Comparison of ENCODE assay signal across 2 cellular contexts in genomic region chr12:8351073-8351472, GRCh38.
A peak's percentile ranks its signal among the peaks of the same experiment; 100 is the strongest.
DNase-seq lines count a peak whose midpoint lies in the region; TF ChIP-seq lines count a peak whose summit lies in the region.
"Not testable (repeated sequence)": the region's sequence is repeated elsewhere in the genome, so short reads cannot be mapped to it uniquely, and the experiment has no call there.

No MANE protein-coding gene starts in this region.

- POLR2A ChIA-PET in HEK293 (lab: Yijun Ruan, JAX) = not testable (repeated sequence)

- H2AFZ ChIP-seq in Karpas-422 (ENCODE audit: low read length) = not testable (repeated sequence)

- H3K9me2 ChIP-seq in Karpas-422 (replicated peaks; ENCODE audit: insufficient read depth, low read length) = not testable (repeated sequence)

- H3K9ac ChIP-seq in Karpas-422 (ENCODE audit: low read length) = not testable (repeated sequence)

- not testable (repeated sequence) for DNase-seq in Karpas-422

- H3K27me3 ChIP-seq in Karpas-422 (ENCODE audit: low read length) = not testable (repeated sequence)

- H3K36me3 ChIP-seq in HEK293 (ENCODE audit: control insufficient read depth in 2 of 2, insufficient read depth in 1 of 2, low read length in 2 of 2); Karpas-422 (ENCODE audit: insufficient read depth, low read length): not testable (repeated sequence)

- not testable (repeated sequence) for H4K20me1 ChIP-seq in Karpas-422 (ENCODE audit: insufficient read depth, low read depth, low read length)

- CTCF ChIA-PET in HEK293 (lab: Yijun Ruan, JAX) = not testable (repeated sequence)

- H3K27ac ChIP-seq in HEK293 (ENCODE audit: extremely low read depth, low read depth, low read length) = not testable (repeated sequence)
- H3K27ac ChIP-seq in Karpas-422 (ENCODE audit: low read length) = peak overlapping the region; percentile 81

- not testable (repeated sequence) for H3K79me2 ChIP-seq in Karpas-422 (ENCODE audit: low read length)

- H3K4me3 ChIP-seq in HEK293 (ENCODE audit: low read depth, low read length); Karpas-422 (ENCODE audit: low read length): not testable (repeated sequence)

- not testable (repeated sequence) for H3K9me3 ChIP-seq in HEK293 (ENCODE audit: control insufficient read depth, insufficient read depth, low read depth, low read length); Karpas-422 (ENCODE audit: low read length)

- not testable (repeated sequence) for H3K4me1 ChIP-seq in HEK293 (ENCODE audit: control insufficient read depth, insufficient read depth, low read length)
- H3K4me1 ChIP-seq in Karpas-422 (ENCODE audit: low read length) = peaks cover 40% of the 10 kb centered on the region

- not testable (repeated sequence) for TF ChIP-seq CTCF in HEK293 (tag by site-specific recombination; IDR thresholded peaks at IDR 0.05)

- H3K4me2 ChIP-seq in Karpas-422 (ENCODE audit: low read depth, low read length, poor library complexity, severe bottlenecking) = peak overlapping the region; percentile 25

TF ChIP-seq in HEK293, 187 proteins besides CTCF, POLR2A, EP300 and RAD21:
- TF ChIP-seq BCL6B (tag by site-specific recombination; IDR thresholded peaks at IDR 0.05) = peak; percentile 57; the same call in 1 of the 2 replicates
- TF ChIP-seq FEZF1 (tag by site-specific recombination; IDR thresholded peaks at IDR 0.05) = peak; percentile 55
- TF ChIP-seq WT1 (tag by site-specific recombination; IDR thresholded peaks at IDR 0.05) = peak; percentile 94
